Comparison of ENCODE assay signal across 10 cellular contexts in the genomic region with DNA sequence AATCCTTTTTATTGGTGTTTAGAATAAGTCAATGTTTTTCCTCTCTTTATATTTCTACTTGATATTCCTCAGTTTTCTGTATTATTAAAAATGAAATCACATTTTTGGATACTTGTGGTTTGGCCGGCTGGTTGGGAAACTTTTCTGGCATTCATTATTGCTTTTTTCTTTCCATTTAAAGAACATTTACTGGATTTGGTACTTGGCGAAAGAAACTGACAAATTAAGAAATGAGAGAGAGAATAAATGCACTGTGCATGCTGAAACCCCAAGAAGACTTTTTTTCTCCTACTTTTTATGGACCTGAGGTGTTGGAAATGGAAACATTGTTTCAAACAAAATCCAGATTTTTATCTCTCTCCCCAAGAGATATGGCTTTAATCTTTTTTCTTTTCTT.
A peak's percentile ranks its signal among the peaks of the same experiment; 100 is the strongest.
DNase-seq lines count a peak whose midpoint lies in the region; ATAC-seq and TF ChIP-seq lines count a peak whose summit lies in the region.
"Had no signal": no experiment of that assay in that cellular context is flagged by ENCODE, and none has a peak within 500 bp of the region (broad histone marks: within the 10 kb centered on the region; RNA-seq: fewer than 3 reads in every experiment).

No MANE protein-coding gene starts in this region.

- peak overlapping the region; percentile 93 for H3K27ac Mint-ChIP-seq in T-helper 2 cell treated with Interferon-gamma antibody and Interleukin-4, amounts not matched to agents 5 μg/mL and 100 μg/mL, for 36 hours
- peak overlapping the region; percentile 87 for H3K27ac Mint-ChIP-seq in activated naive CD8-positive, alpha-beta T cell treated with anti-CD3 and anti-CD28 coated beads, Interleukin-2, amount 50 U/mL, for 24 hours
- no peak overlapping the region for H3K27ac Mint-ChIP-seq in glutamatergic neuron (ENCODE audit: unreplicated experiment)

- no peak overlapping the region for H3K4me3 ChIP-seq in left lung
- H3K4me3 ChIP-seq in subcutaneous abdominal adipose tissue (ENCODE audit: low read depth in 1 of 5, low read length in 5 of 5) = peak overlapping the region in 4 of 5 donors; percentile 19 to 58 (median 36)
- H3K4me3 ChIP-seq: PC-9 had no signal

- peaks cover 0 to 3% of the 10 kb centered on the region in 2 donors for H3K9me3 ChIP-seq in left lung
- no peaks in the 10 kb centered on the region for H3K9me3 ChIP-seq in subcutaneous abdominal adipose tissue (ENCODE audit: control insufficient read depth in 5 of 5, low read length in 5 of 5)

- no peaks in the 10 kb centered on the region for H3K27me3 ChIP-seq in left lung
- no peaks in the 10 kb centered on the region for H3K27me3 ChIP-seq in subcutaneous abdominal adipose tissue (ENCODE audit: control insufficient read depth in 5 of 5, insufficient read depth in 4 of 5, low read length in 5 of 5)

- peaks cover 8% of the 10 kb centered on the region for H3K36me3 Mint-ChIP-seq in T-helper 2 cell treated with Interferon-gamma antibody and Interleukin-4, amounts not matched to agents 5 μg/mL and 100 μg/mL, for 36 hours (ENCODE audit: low read depth)
- peaks cover 4% of the 10 kb centered on the region for H3K36me3 Mint-ChIP-seq in activated naive CD8-positive, alpha-beta T cell treated with anti-CD3 and anti-CD28 coated beads, Interleukin-2, amount 50 U/mL, for 24 hours (ENCODE audit: low read depth)
- peaks cover 8% of the 10 kb centered on the region for H3K36me3 Mint-ChIP-seq in glutamatergic neuron (ENCODE audit: unreplicated experiment)

- intact Hi-C loops in left lung (cut with DNase I) = no loop called here

- H3K4me1 ChIP-seq in left lung = peaks cover 15 to 27% of the 10 kb centered on the region in 2 donors
- peaks cover 0 to 38% (median 33%) of the 10 kb centered on the region in 5 donors for H3K4me1 ChIP-seq in subcutaneous abdominal adipose tissue (ENCODE audit: control insufficient read depth in 5 of 5, insufficient read depth in 5 of 5, low read length in 5 of 5)

- H3K4me1 Mint-ChIP-seq in T-helper 2 cell treated with Interferon-gamma antibody and Interleukin-4, amounts not matched to agents 5 μg/mL and 100 μg/mL, for 36 hours (ENCODE audit: low read depth) = peaks cover 49% of the 10 kb centered on the region
- peaks cover 49% of the 10 kb centered on the region for H3K4me1 Mint-ChIP-seq in activated naive CD8-positive, alpha-beta T cell treated with anti-CD3 and anti-CD28 coated beads, Interleukin-2, amount 50 U/mL, for 24 hours
- H3K4me1 Mint-ChIP-seq in glutamatergic neuron (ENCODE audit: low read depth, unreplicated experiment) = peaks cover 18% of the 10 kb centered on the region

- no peaks in the 10 kb centered on the region for H3K27me3 Mint-ChIP-seq in T-helper 2 cell treated with Interferon-gamma antibody and Interleukin-4, amounts not matched to agents 5 μg/mL and 100 μg/mL, for 36 hours (ENCODE audit: low read depth)
- no peaks in the 10 kb centered on the region for H3K27me3 Mint-ChIP-seq in activated naive CD8-positive, alpha-beta T cell treated with anti-CD3 and anti-CD28 coated beads, Interleukin-2, amount 50 U/mL, for 24 hours
- peaks cover 4% of the 10 kb centered on the region for H3K27me3 Mint-ChIP-seq in glutamatergic neuron (ENCODE audit: unreplicated experiment)

- H3K9me3 Mint-ChIP-seq in T-helper 2 cell treated with Interferon-gamma antibody and Interleukin-4, amounts not matched to agents 5 μg/mL and 100 μg/mL, for 36 hours = peaks cover 4% of the 10 kb centered on the region
- H3K9me3 Mint-ChIP-seq in activated naive CD8-positive, alpha-beta T cell treated with anti-CD3 and anti-CD28 coated beads, Interleukin-2, amount 50 U/mL, for 24 hours = peaks cover 6% of the 10 kb centered on the region
- peaks cover 6% of the 10 kb centered on the region for H3K9me3 Mint-ChIP-seq in glutamatergic neuron (ENCODE audit: unreplicated experiment)

- H3K36me3 ChIP-seq in left lung = no peaks in the 10 kb centered on the region
- H3K36me3 ChIP-seq in subcutaneous abdominal adipose tissue (ENCODE audit: control insufficient read depth in 5 of 5, insufficient read depth in 5 of 5, low read length in 5 of 5) = no peaks in the 10 kb centered on the region

- peak overlapping the region; percentile 65 for H3K4me3 Mint-ChIP-seq in T-helper 2 cell treated with Interferon-gamma antibody and Interleukin-4, amounts not matched to agents 5 μg/mL and 100 μg/mL, for 36 hours
- H3K4me3 Mint-ChIP-seq in activated naive CD8-positive, alpha-beta T cell treated with anti-CD3 and anti-CD28 coated beads, Interleukin-2, amount 50 U/mL, for 24 hours = peak overlapping the region; percentile 64
- H3K4me3 Mint-ChIP-seq in glutamatergic neuron (ENCODE audit: unreplicated experiment) = no peak overlapping the region

- TF ChIP-seq CTCF in left lung (IDR thresholded peaks at IDR 0.05) (no peak), glutamatergic neuron (IDR thresholded peaks at IDR 0.05; ENCODE audit: partially characterized antibody, unreplicated experiment) (no peak)

- peak overlapping the region; percentile 71 to 88 for H3K27ac ChIP-seq in left lung
- peak overlapping the region; percentile 75 for H3K27ac ChIP-seq in subcutaneous abdominal adipose tissue (ENCODE audit: low read depth, low read length)
- H3K27ac ChIP-seq: PC-9 had no signal

- H3K9ac ChIP-seq in subcutaneous abdominal adipose tissue (ENCODE audit: low read length in 5 of 5) = peak overlapping the region in 1 of 5 donors; percentile 30

- ATAC-seq in activated naive CD8-positive, alpha-beta T cell treated with anti-CD3 and anti-CD28 coated beads, Interleukin-2, amount 50 U/mL, for 24 hours = no peak
- peak; percentile 32 for ATAC-seq in left lung
- ATAC-seq in GM18870 (IDR thresholded peaks at IDR 0.05; ENCODE audit: unreplicated experiment) = no peak

- DNase-seq in T-helper 2 cell treated with Interferon-gamma antibody and Interleukin-4, amounts not matched to agents 5 μg/mL and 100 μg/mL, for 36 hours (ENCODE audit: low spot score) = no peak
- DNase-seq in T-helper 2 cell (no peak), left lung (no peak), glutamatergic neuron (no peak)
- no peak for DNase-seq in activated naive CD8-positive, alpha-beta T cell treated with anti-CD3 and anti-CD28 coated beads, Interleukin-2, amount 50 U/mL, for 24 hours
- no peak for DNase-seq in central memory CD4-positive, alpha-beta T cell
- DNase-seq: NCI-H1105, PC-9 had no signal

Comparison
In these comparisons a context has a peak if more than half of its experiments do, and no peak if none do; other contexts are left out.
1. H3K4me3 ChIP-seq: peak in subcutaneous abdominal adipose tissue (4 of 5); none in left lung (0 of 2).